In the genomic region with DNA sequence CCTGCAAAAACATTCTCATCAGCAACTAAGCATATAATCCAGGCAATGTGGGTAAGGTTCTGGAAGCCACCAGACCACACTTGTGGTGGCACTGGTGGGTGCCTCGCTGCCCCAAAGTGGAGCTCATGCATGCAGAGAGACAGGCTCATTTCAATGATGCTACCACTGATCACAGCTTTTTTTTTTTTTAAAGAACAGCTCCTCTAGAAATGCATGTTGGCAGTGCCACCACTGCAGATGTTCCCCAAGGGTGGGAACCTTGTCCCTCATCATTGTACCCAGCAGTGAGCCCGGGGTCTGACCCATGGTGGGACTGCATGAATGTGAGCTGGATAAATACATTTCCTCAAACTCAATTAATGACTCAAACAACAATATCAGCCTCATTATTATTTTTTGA, we compare ENCODE assay signal across 33 cellular contexts. TPM values are rescaled to one million over a fixed set of nuclear protein-coding genes. Genes with fewer than 3 reads are reported as not detected.
"Had no signal": no experiment of that assay in that cellular context is flagged by ENCODE, and none has a peak within 500 bp of the region (broad histone marks: within the 10 kb centered on the region; RNA-seq: fewer than 3 reads in every experiment).

No MANE protein-coding gene starts in this region.

- ATAC-seq: Panc1, Right ventricle myocardium inferior, SK-N-SH treated with all-trans-retinoic acid at 6 μM for 48 hours had no signal

- H3K27ac ChIP-seq: PC-9, RWPE1, SJCRH30, SK-N-MC had no signal

- H3K4me3 ChIP-seq: MG63, PC-9, SJCRH30, SK-N-MC had no signal

- H3K9me3 ChIP-seq: SJCRH30 had no signal

- H3K4me2 ChIP-seq: PC-9 had no signal

- H2AFZ ChIP-seq: PC-9 had no signal

- DNase-seq: Kasumi-1, KBM-7, MG63, NCI-H1048, NCI-H1092 treated with DMSO at 0.1 percent for 48 hours, NCI-H1105 treated with DMSO at 0.1 percent for 48 hours, NCI-H1417, NCI-H1436 treated with DMSO at 0.1 percent for 48 hours, NCI-H1694 treated with DMSO at 0.1 percent for 48 hours, NCI-H187 treated with DMSO at 0.1 percent for 48 hours, NCI-H2029 treated with DMSO at 0.1 percent for 48 hours, NCI-H2081 treated with DMSO at 0.1 percent for 48 hours, NCI-H2107, NCI-H2171, NCI-H226, NCI-H446 treated with DMSO at 0.1 percent for 48 hours, NCI-H510A, NCI-H524, NCI-H526, NCI-H69, NCI-H748 treated with DMSO at 0.1 percent for 48 hours, NCI-H82, PC-9, SHP77, SIG-M5, SJCRH30 had no signal

- H3K27me3 ChIP-seq: MG63, SJCRH30 had no signal

RNA-seq across cellular contexts. Expression of a gene that starts 31.1 kb away (rescaled TPM):
- total RNA-seq: M059J, OCI-LY7, PC-9, Right ventricle myocardium inferior had no signal
